ENCODE assay signal across 14 cellular contexts in genomic region chr12:14767617-14768016, GRCh38. TPM values are rescaled to one million over a fixed set of nuclear protein-coding genes. Genes with fewer than 3 reads are reported as not detected.
A peak's percentile ranks its signal among the peaks of the same experiment; 100 is the strongest.
DNase-seq lines count a peak whose midpoint lies in the region; ATAC-seq, FAIRE-seq and TF ChIP-seq lines count a peak whose summit lies in the region.
"Had no signal": no experiment of that assay in that cellular context is flagged by ENCODE, and none has a peak within 500 bp of the region (broad histone marks: within the 10 kb centered on the region; RNA-seq: fewer than 3 reads in every experiment).

No MANE protein-coding gene starts in this region.

- H3K79me1 ChIP-seq in H1 (ENCODE audit: low read depth, low read length) = no peaks in the 10 kb centered on the region

- H3K9ac ChIP-seq in H1 (replicated peaks in 1 of 4; ENCODE audit: extremely low read depth in 1 of 4, low read depth in 3 of 4, low read length in 3 of 4) = no peak overlapping the region

- H4K5ac ChIP-seq in H1 (ENCODE audit: insufficient read length, low read depth, low read length) = no peak overlapping the region

- H3K4me3 ChIP-seq in H1 (ENCODE audit: extremely low read depth in 1 of 4, insufficient read depth in 2 of 4, low read depth in 3 of 4, low read length in 4 of 4) (peak overlapping the region in 1 of 4 experiments; percentile 84; a peak in 1 of 8 replicates), ovary (no peak overlapping the region)

- H2BK15ac ChIP-seq in H1 (ENCODE audit: low read length) = no peak overlapping the region

- H3K9me3 ChIP-seq in T-helper 17 cell (ENCODE audit: control insufficient read depth, low read length, poor library complexity, severe bottlenecking) (no peaks in the 10 kb centered on the region), H1 (ENCODE audit: insufficient read depth in 2 of 2, low read depth in 1 of 2, low read length in 1 of 2) (peaks cover 0 to 3% of the 10 kb centered on the region in 2 experiments; a peak in 1 of 4 replicates), ovary (no peaks in the 10 kb centered on the region)
- H3K9me3 ChIP-seq: vagina had no signal

- intact Hi-C loops in ovary (cut with DNase I) = no loop called here

- H2BK5ac ChIP-seq in H1 (ENCODE audit: low read depth, low read length) = no peak overlapping the region

- FAIRE-seq in H1 (lab: Jason Lieb, UNC) = no peak
- FAIRE-seq: GM18507 had no signal

- no peak for TF ChIP-seq RAD21 in H1 (IDR thresholded peaks at IDR 0.05 in 1 of 2, conservative IDR thresholded peaks at IDR 0.05 in 1 of 2; ENCODE audit: low read depth in 2 of 2, low read length in 2 of 2)

- no peak overlapping the region for H3K27ac ChIP-seq in H1 (ENCODE audit: low read depth, low read length)
- H3K27ac ChIP-seq in ovary = no peak overlapping the region
- H3K27ac ChIP-seq: vagina had no signal

- no peak overlapping the region for H2BK20ac ChIP-seq in H1 (ENCODE audit: low read length)

- peak overlapping the region; percentile 7 for H3K4me3 Mint-ChIP-seq in activated T-cell treated with anti-CD3 and anti-CD28 coated beads, Interleukin-2, amount 50 U/mL, for 24 hours
- no peak overlapping the region for H3K4me3 Mint-ChIP-seq in T-helper 17 cell
- no peak overlapping the region for H3K4me3 Mint-ChIP-seq in stimulated activated memory B cell treated with anti-CD40 and anti-IgM and Interleukin-4, amounts not matched to agents 10 μg/mL and 1 μg/mL and 100 μg/mL, for 72 hours
- no peak overlapping the region for H3K4me3 Mint-ChIP-seq in glutamatergic neuron (ENCODE audit: unreplicated experiment)

- 83% methylated on average over 1 of the region's 1 CpG; no CpG with 5 or more reads in 1 of the 2 experiments for WGBS in H1 (ENCODE audit: extremely low coverage in 1 of 2, insufficient coverage in 1 of 2, insufficient read length in 1 of 2, insufficient replicate concordance in 2 of 2, low coverage in 1 of 2, low lambda C conversion rate in 2 of 2, missing lambda C conversion rate in 1 of 2), 2 experiments
- WGBS in ovary, 3 donors = 84 to 88% (median 86%) methylated on average over 1 of the region's 1 CpG

- CTCF ChIA-PET in H1 (lab: Charles Lee; ENCODE audit: partially characterized antibody) = interaction anchor here (0.6 to 1.6 kb wide), 3 partner anchors 12 to 16 kb away, joined by 3 to 4 read pairs (median 3); no protein-coding TSS in a partner anchor

- H3K14ac ChIP-seq in H1 (ENCODE audit: insufficient read length) = no peak overlapping the region

- POLR2A ChIA-PET in H1 (lab: Charles Lee; ENCODE audit: partially characterized antibody) = interaction anchor here (0.6 to 2.1 kb wide), 5 partner anchors 21 to 101 kb away, joined by 3 to 5 read pairs (median 4); partner anchors contain the start of genes C12orf60 and WBP11

- H3K27me3 Mint-ChIP-seq in activated T-cell treated with anti-CD3 and anti-CD28 coated beads, Interleukin-2, amount 50 U/mL, for 24 hours = no peaks in the 10 kb centered on the region
- H3K27me3 Mint-ChIP-seq in T-helper 17 cell (no peaks in the 10 kb centered on the region), glutamatergic neuron (ENCODE audit: unreplicated experiment) (peaks cover 4% of the 10 kb centered on the region)
- no peaks in the 10 kb centered on the region for H3K27me3 Mint-ChIP-seq in stimulated activated memory B cell treated with anti-CD40 and anti-IgM and Interleukin-4, amounts not matched to agents 10 μg/mL and 1 μg/mL and 100 μg/mL, for 72 hours
- H3K27me3 Mint-ChIP-seq: T-cell had no signal

- no peak overlapping the region for H4K8ac ChIP-seq in H1 (ENCODE audit: extremely low read depth, insufficient read depth, low read length)

- no peak for TF ChIP-seq CTCF in H1 (IDR thresholded peaks at IDR 0.05; ENCODE audit: control extremely low read depth in 1 of 3, insufficient read depth in 1 of 3, low read depth in 1 of 3, low read length in 3 of 3)
- TF ChIP-seq CTCF in glutamatergic neuron (IDR thresholded peaks at IDR 0.05; ENCODE audit: partially characterized antibody, unreplicated experiment) = no peak
- TF ChIP-seq CTCF in ovary (IDR thresholded peaks at IDR 0.05) = no peak

- no peak for DNase-seq in activated T-cell treated with anti-CD3 and anti-CD28 coated beads, Interleukin-2, amount 50 U/mL, for 24 hours
- no peak for DNase-seq in activated T-cell treated with anti-CD3 and anti-CD28 coated beads, Interleukin-2, amount 50 U/mL, for 48 hours
- DNase-seq in T-helper 17 cell (no peak), H1 (ENCODE audit: low read depth in 1 of 2, low spot score in 2 of 2) (no peak), glutamatergic neuron (no peak), ovary (no peak), NCI-H446 treated with DMSO at 0.1 percent for 48 hours (lab: John Stamatoyannopoulos, UW) (no peak)
- DNase-seq: activated naive CD4-positive, alpha-beta T cell treated with anti-CD3 and anti-CD28 coated beads, Interleukin-2, amount 10 ng/mL, durations not matched to agents 7 days and 5 days; HCEC 1CT; T-cell had no signal

- H3K27me3 ChIP-seq in H1 (replicated peaks in 1 of 4; ENCODE audit: control insufficient read depth in 3 of 4, extremely low read depth in 1 of 4, insufficient read depth in 3 of 4, low read length in 3 of 4) (no peaks in the 10 kb centered on the region), ovary (no peaks in the 10 kb centered on the region)
- H3K27me3 ChIP-seq: vagina had no signal

- peaks cover 70% of the 10 kb centered on the region for H3K36me3 Mint-ChIP-seq in activated T-cell treated with anti-CD3 and anti-CD28 coated beads, Interleukin-2, amount 50 U/mL, for 24 hours (ENCODE audit: low read depth)
- H3K36me3 Mint-ChIP-seq in T-helper 17 cell (ENCODE audit: low read depth) (peaks cover 7% of the 10 kb centered on the region), glutamatergic neuron (ENCODE audit: unreplicated experiment) (no peaks in the 10 kb centered on the region)
- peaks cover 58% of the 10 kb centered on the region for H3K36me3 Mint-ChIP-seq in stimulated activated memory B cell treated with anti-CD40 and anti-IgM and Interleukin-4, amounts not matched to agents 10 μg/mL and 1 μg/mL and 100 μg/mL, for 72 hours

- no peak overlapping the region for H2AFZ ChIP-seq in H1 (ENCODE audit: low read length)

- H3K79me2 ChIP-seq in H1 (ENCODE audit: control insufficient read depth in 1 of 2, insufficient read depth in 2 of 2, low read length in 2 of 2) = peaks cover 0 to 39% of the 10 kb centered on the region in 2 experiments; a peak in 2 of 4 replicates

- H3K18ac ChIP-seq in H1 (ENCODE audit: extremely low read depth, low read length) = no peak overlapping the region

- H3K23me2 ChIP-seq in H1 (ENCODE audit: low read depth, low read length) = no peaks in the 10 kb centered on the region; the same call in 1 of the 2 replicates

- no peak for ATAC-seq in T-helper 17 cell
- ATAC-seq in stimulated activated memory B cell treated with anti-CD40 and anti-IgM and Interleukin-4, amounts not matched to agents 10 μg/mL and 1 μg/mL and 100 μg/mL, for 72 hours = no peak
- ATAC-seq: T-cell had no signal

- no peak overlapping the region for H2AK5ac ChIP-seq in H1 (ENCODE audit: low read depth, low read length)

- H3K4me1 ChIP-seq in H1 (replicated peaks in 1 of 4; ENCODE audit: control insufficient read depth in 3 of 4, insufficient read depth in 4 of 4, low read length in 3 of 4) (no peaks in the 10 kb centered on the region; a peak in 2 of 7 replicates), ovary (ENCODE audit: insufficient read depth) (no peaks in the 10 kb centered on the region)

- H3K9me3 Mint-ChIP-seq in activated T-cell treated with anti-CD3 and anti-CD28 coated beads, Interleukin-2, amount 50 U/mL, for 24 hours = peaks cover 19% of the 10 kb centered on the region
- peaks cover 9% of the 10 kb centered on the region for H3K9me3 Mint-ChIP-seq in stimulated activated memory B cell treated with anti-CD40 and anti-IgM and Interleukin-4, amounts not matched to agents 10 μg/mL and 1 μg/mL and 100 μg/mL, for 72 hours
- H3K9me3 Mint-ChIP-seq in glutamatergic neuron (ENCODE audit: unreplicated experiment) = peaks cover 17% of the 10 kb centered on the region

- H3K27ac Mint-ChIP-seq in activated T-cell treated with anti-CD3 and anti-CD28 coated beads, Interleukin-2, amount 50 U/mL, for 24 hours = peak overlapping the region; percentile 2
- H3K27ac Mint-ChIP-seq in T-helper 17 cell (peak overlapping the region; percentile 100), glutamatergic neuron (ENCODE audit: unreplicated experiment) (no peak overlapping the region)
- peak overlapping the region; percentile 46 for H3K27ac Mint-ChIP-seq in stimulated activated memory B cell treated with anti-CD40 and anti-IgM and Interleukin-4, amounts not matched to agents 10 μg/mL and 1 μg/mL and 100 μg/mL, for 72 hours
- H3K27ac Mint-ChIP-seq: activated naive CD4-positive, alpha-beta T cell treated with anti-CD3 and anti-CD28 coated beads, Interleukin-2, amount 10 ng/mL, durations not matched to agents 7 days and 5 days had no signal

- no peak overlapping the region for H3K23ac ChIP-seq in H1 (ENCODE audit: insufficient read length)

- peaks cover 41% of the 10 kb centered on the region for H3K4me1 Mint-ChIP-seq in activated T-cell treated with anti-CD3 and anti-CD28 coated beads, Interleukin-2, amount 50 U/mL, for 24 hours (ENCODE audit: low read depth)
- H3K4me1 Mint-ChIP-seq in T-helper 17 cell (peaks cover 26% of the 10 kb centered on the region), glutamatergic neuron (ENCODE audit: low read depth, unreplicated experiment) (no peaks in the 10 kb centered on the region)
- H3K4me1 Mint-ChIP-seq in stimulated activated memory B cell treated with anti-CD40 and anti-IgM and Interleukin-4, amounts not matched to agents 10 μg/mL and 1 μg/mL and 100 μg/mL, for 72 hours = peaks cover 38% of the 10 kb centered on the region

- no peak overlapping the region for H4K91ac ChIP-seq in H1 (replicated peaks; ENCODE audit: insufficient read length, low read length)

- H2BK12ac ChIP-seq in H1 (ENCODE audit: low read depth, low read length) = no peak overlapping the region

- no peak overlapping the region for H3K4ac ChIP-seq in H1 (replicated peaks; ENCODE audit: insufficient read length, low read depth, low read length)

- TF ChIP-seq EP300 in H1 (IDR thresholded peaks at IDR 0.05; ENCODE audit: borderline replicate concordance in 1 of 2, low read depth in 2 of 2, low read length in 2 of 2) (no peak), ovary (IDR thresholded peaks at IDR 0.05) (no peak)

- H3K4me2 ChIP-seq in H1 (ENCODE audit: insufficient read depth in 1 of 2, low read depth in 2 of 2, low read length in 2 of 2) = peak overlapping the region; percentile 39 to 77; a peak in 3 of 4 replicates

- peaks cover 0 to 2% (median 0%) of the 10 kb centered on the region in 4 experiments; a peak in 1 of 8 replicates for H3K36me3 ChIP-seq in H1 (ENCODE audit: control insufficient read depth in 2 of 4, insufficient read depth in 4 of 4, low read length in 3 of 4)
- no peaks in the 10 kb centered on the region for H3K36me3 ChIP-seq in ovary
- H3K36me3 ChIP-seq: vagina had no signal

- TF ChIP-seq POLR2A in H1 (IDR thresholded peaks at IDR 0.05; ENCODE audit: control extremely low read depth in 1 of 2, low read depth in 2 of 2, low read length in 2 of 2) (peak in 1 of 2 experiments; percentile 72; a peak in 1 of 3 replicates), ovary (IDR thresholded peaks at IDR 0.05) (no peak)

- no peak overlapping the region for H3K56ac ChIP-seq in H1 (replicated peaks; ENCODE audit: insufficient read length, low read depth, low read length)

- H2BK120ac ChIP-seq in H1 (replicated peaks; ENCODE audit: low read depth, low read length) = no peak overlapping the region

- peaks cover 0 to 4% of the 10 kb centered on the region in 2 experiments for H4K20me1 ChIP-seq in H1 (replicated peaks in 1 of 2; ENCODE audit: control insufficient read depth in 1 of 2, insufficient read depth in 2 of 2, low read length in 2 of 2)

RNA-seq across cellular contexts. Expression of gene WBP11, which starts 35.7 kb away (rescaled TPM):
- total RNA-seq in T-helper 17 cell (100 to 1,000 TPM; 124 to 129 TPM), glutamatergic neuron (ENCODE audit: unreplicated experiment) (54.6 TPM), ovary (10 to 100 TPM; 12.9 to 68.2 (median 50.5) TPM)
- total RNA-seq in H1 (2021; fragmentation: NEBNext Ultra II Directional; extraction: Animal tissue kit (Norgen Biotek cat#: 25700)) = 122 and 134 TPM in 2 replicates
- polyA plus RNA-seq in H1 (2011; rRNA removed) (22.1 and 24.0 TPM in 2 replicates), ovary (10 to 100 TPM; 21.1 to 84.1 TPM)
- 13.6 TPM for polyA plus RNA-seq in H1 (2011; cell fraction: cytosol; rRNA removed)
- 19.4 TPM for polyA plus RNA-seq in H1 (2011; cell fraction: nucleus; rRNA removed)
- polyA plus RNA-seq in H1 (2012, experiment 1 of 2) = 48.7 to 91.9 TPM (median 53.8 TPM) in 4 replicates
- 29.8 TPM for polyA plus RNA-seq in H1 (2012, experiment 2 of 2)
- polyA plus RNA-seq in H1 (2013, experiment 1 of 2) = 86.1 TPM
- 94.0 TPM for polyA plus RNA-seq in H1 (2013, experiment 2 of 2)
- 17.5 and 18.9 TPM in 2 replicates for polyA minus RNA-seq in H1 (2011; rRNA and poly(A)+ RNA removed)
- polyA minus RNA-seq in H1 (2011; cell fraction: cytosol; rRNA and poly(A)+ RNA removed) = 24.6 TPM
- polyA minus RNA-seq in H1 (2011; cell fraction: nucleus; rRNA and poly(A)+ RNA removed) = 23.2 TPM

RNA-seq across cellular contexts. Expression of gene C12orf60, which starts 35.9 kb away (rescaled TPM):
- under 1 TPM in 1 of 2 donors, not detected in 1; 0.27 TPM for total RNA-seq in T-helper 17 cell
- 1.2 and 1.5 TPM in 2 replicates for total RNA-seq in H1 (2021; fragmentation: NEBNext Ultra II Directional; extraction: Animal tissue kit (Norgen Biotek cat#: 25700))
- 0.91 and 1.2 TPM in 2 replicates for polyA plus RNA-seq in H1 (2011; rRNA removed)
- polyA plus RNA-seq in H1 (2011; cell fraction: cytosol; rRNA removed) = 1.2 TPM
- 1.4 TPM for polyA plus RNA-seq in H1 (2011; cell fraction: nucleus; rRNA removed)
- polyA plus RNA-seq in H1 (2012, experiment 1 of 2) = 0.55 to 1.5 TPM (median 0.97 TPM) in 4 replicates
- polyA plus RNA-seq in H1 (2012, experiment 2 of 2) = 0.56 TPM
- 1.8 TPM for polyA plus RNA-seq in H1 (2013, experiment 1 of 2)
- 1.6 TPM for polyA plus RNA-seq in H1 (2013, experiment 2 of 2)
- polyA minus RNA-seq in H1 (2011; rRNA and poly(A)+ RNA removed) = 0.88 and 1.0 TPM in 2 replicates
- polyA minus RNA-seq in H1 (2011; cell fraction: cytosol; rRNA and poly(A)+ RNA removed) = 1.1 TPM
- 2.7 TPM for polyA minus RNA-seq in H1 (2011; cell fraction: nucleus; rRNA and poly(A)+ RNA removed)
- 0.88 TPM for total RNA-seq in glutamatergic neuron (ENCODE audit: unreplicated experiment)
- 1 to 10 TPM in 3 of 7 donors, under 1 TPM in 4; 0.60 to 1.2 (median 0.82) TPM for total RNA-seq in ovary
- 1 to 10 TPM in 1 of 2 donors, under 1 TPM in 1; 0.50 to 1.9 TPM for polyA plus RNA-seq in ovary

RNA-seq across cellular contexts. Expression of gene SMCO3, which starts 46.4 kb away (rescaled TPM):
- total RNA-seq in T-helper 17 cell (not detected), glutamatergic neuron (ENCODE audit: unreplicated experiment) (not detected), ovary (under 1 TPM in 1 of 7 donors, not detected in 6; 0.15 TPM)
- total RNA-seq in H1 (2021; fragmentation: NEBNext Ultra II Directional; extraction: Animal tissue kit (Norgen Biotek cat#: 25700)) = not detected in 2 replicates
- polyA plus RNA-seq in H1 (2011; rRNA removed) (not detected in 2 replicates), ovary (under 1 TPM; 0.04 to 0.30 TPM)
- not detected for polyA plus RNA-seq in H1 (2011; cell fraction: cytosol; rRNA removed)
- not detected for polyA plus RNA-seq in H1 (2011; cell fraction: nucleus; rRNA removed)
- 0.08 TPM in 1 of 4 replicates, not detected in the others for polyA plus RNA-seq in H1 (2012, experiment 1 of 2)
- not detected for polyA plus RNA-seq in H1 (2012, experiment 2 of 2)
- not detected for polyA plus RNA-seq in H1 (2013, experiment 1 of 2)
- not detected for polyA plus RNA-seq in H1 (2013, experiment 2 of 2)
- not detected in 2 replicates for polyA minus RNA-seq in H1 (2011; rRNA and poly(A)+ RNA removed)
- not detected for polyA minus RNA-seq in H1 (2011; cell fraction: cytosol; rRNA and poly(A)+ RNA removed)
- polyA minus RNA-seq in H1 (2011; cell fraction: nucleus; rRNA and poly(A)+ RNA removed) = not detected
- total RNA-seq: M059J, T-cell, vagina had no signal
